In the genomic region with DNA sequence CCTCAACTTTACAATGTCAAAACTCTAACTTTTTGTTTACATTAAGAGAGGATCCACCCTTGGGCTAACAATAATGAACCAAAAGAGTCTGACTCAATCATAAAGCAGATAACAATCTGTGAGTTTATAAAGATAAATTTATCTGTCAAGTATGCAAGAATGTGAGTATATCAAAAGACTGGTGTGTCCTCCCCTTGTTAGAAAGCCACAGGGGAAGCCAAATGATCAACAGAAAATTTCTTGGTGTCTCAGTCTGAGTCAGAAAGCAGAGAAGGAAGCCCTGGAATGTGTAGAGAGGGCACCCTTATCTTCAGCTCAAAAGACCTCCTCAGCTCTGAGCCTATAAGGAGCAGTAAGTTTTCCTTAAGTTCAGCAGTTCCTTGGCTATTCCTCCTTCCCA, we compare ENCODE assay signal across 1 cellular context.
A peak's percentile ranks its signal among the peaks of the same experiment; 100 is the strongest.
TF ChIP-seq lines count a peak whose summit lies in the region.

No MANE protein-coding gene starts in this region.

TF ChIP-seq in endothelial cell of umbilical vein, 7 proteins besides CTCF, POLR2A, EP300 and RAD21:
- TF ChIP-seq GATA2 (IDR thresholded peaks at IDR 0.05; ENCODE audit: insufficient read depth, insufficient read length, low read depth, low read length) (peak; percentile 91), JUN (IDR thresholded peaks at IDR 0.05; ENCODE audit: borderline replicate concordance, insufficient read depth, insufficient read length, low read depth) (no peak), FOS (IDR thresholded peaks at IDR 0.05; ENCODE audit: borderline replicate concordance, insufficient read depth, low read length) (peak; percentile 58)
